Comparison of ENCODE assay signal across 3 cellular contexts in genomic region chr2:21850367-21850766, GRCh38.
DNase-seq lines count a peak whose midpoint lies in the region; ATAC-seq, FAIRE-seq and TF ChIP-seq lines count a peak whose summit lies in the region.
"Not testable (repeated sequence)": the region's sequence is repeated elsewhere in the genome, so short reads cannot be mapped to it uniquely, and the experiment has no call there.

No MANE protein-coding gene starts in this region.

- not testable (repeated sequence) for H3K36me3 ChIP-seq in HepG2 (replicated peaks in 1 of 2; ENCODE audit: control insufficient read depth in 1 of 2, insufficient read depth in 2 of 2, low read length in 2 of 2)

- POLR2A ChIA-PET in HepG2 (lab: Yijun Ruan, JAX) = not testable (repeated sequence)

- H3K79me2 ChIP-seq in HepG2 (ENCODE audit: insufficient read depth, low read length) = not testable (repeated sequence)

- TF ChIP-seq POLR2A in HepG2 (IDR thresholded peaks at IDR 0.05; ENCODE audit: insufficient read depth in 1 of 2, low read depth in 2 of 2, low read length in 2 of 2) = not testable (repeated sequence)

- peak overlapping the region; percentile 16 for H3K27ac Mint-ChIP-seq in stimulated activated naive B cell treated with anti-CD40 and anti-IgM and Interleukin-4, amounts not matched to agents 10 μg/mL and 1 μg/mL and 100 μg/mL, for 72 hours

- FAIRE-seq in HepG2 (lab: Jason Lieb, UNC) = not testable (repeated sequence)

- not testable (repeated sequence) for ATAC-seq in HepG2; stimulated activated naive B cell treated with anti-CD40 and anti-IgM and Interleukin-4, amounts not matched to agents 10 μg/mL and 1 μg/mL and 100 μg/mL, for 72 hours (replicated peaks)

- not testable (repeated sequence) for TF ChIP-seq RAD21 in HepG2 (CRISPR knock-in tag; IDR thresholded peaks at IDR 0.05)

- H3K9me3 Mint-ChIP-seq in stimulated activated naive B cell treated with anti-CD40 and anti-IgM and Interleukin-4, amounts not matched to agents 10 μg/mL and 1 μg/mL and 100 μg/mL, for 72 hours = not testable (repeated sequence)

- under 1% methylated on average over 7 of the region's 7 CpGs for WGBS in HepG2 (ENCODE audit: low lambda C conversion rate)

- H4K20me1 ChIP-seq in HepG2 (ENCODE audit: insufficient read depth, low read length) = not testable (repeated sequence)

- H3K4me3 ChIP-seq in HepG2 (replicated peaks in 1 of 3; ENCODE audit: insufficient read depth in 1 of 3, low read depth in 2 of 3, low read length in 3 of 3) = not testable (repeated sequence)

- not testable (repeated sequence) for H3K27me3 ChIP-seq in HepG2 (ENCODE audit: control insufficient read depth in 1 of 2, insufficient read depth in 2 of 2, low read length in 2 of 2)

- not testable (repeated sequence) for TF ChIP-seq EP300 in HepG2 (IDR thresholded peaks at IDR 0.05; ENCODE audit: low read depth in 2 of 2, low read length in 2 of 2); HepG2 (CRISPR knock-in tag; IDR thresholded peaks at IDR 0.05; ENCODE audit: borderline replicate concordance)

- in situ Hi-C loops in HepG2 (cut with HindIII; ENCODE audit: extremely low pct_ligation_motif_present, low pct_unique_long_range_greater_than_20kb) = not testable (repeated sequence)

- CTCF ChIA-PET in HepG2 (lab: Yijun Ruan, JAX; ENCODE audit: low intra/inter-chr PET ratio, low total read pairs) = not testable (repeated sequence)

- not testable (repeated sequence) for H3K9me3 ChIP-seq in HepG2 (ENCODE audit: low read length)

- not testable (repeated sequence) for H2AFZ ChIP-seq in HepG2 (ENCODE audit: low read length)

- not testable (repeated sequence) for H3K27ac ChIP-seq in HepG2 (ENCODE audit: extremely low read length, insufficient read depth, low read length)

- not testable (repeated sequence) for H3K27me3 Mint-ChIP-seq in stimulated activated naive B cell treated with anti-CD40 and anti-IgM and Interleukin-4, amounts not matched to agents 10 μg/mL and 1 μg/mL and 100 μg/mL, for 72 hours

- H3K9ac ChIP-seq in HepG2 (ENCODE audit: insufficient read depth, low read depth, low read length) = not testable (repeated sequence)

- H3K4me2 ChIP-seq in HepG2 (ENCODE audit: low read depth, low read length) = not testable (repeated sequence)

- H3K4me1 Mint-ChIP-seq in stimulated activated naive B cell treated with anti-CD40 and anti-IgM and Interleukin-4, amounts not matched to agents 10 μg/mL and 1 μg/mL and 100 μg/mL, for 72 hours = not testable (repeated sequence)

- not testable (repeated sequence) for H3K36me3 Mint-ChIP-seq in stimulated activated naive B cell treated with anti-CD40 and anti-IgM and Interleukin-4, amounts not matched to agents 10 μg/mL and 1 μg/mL and 100 μg/mL, for 72 hours

- BruUV-seq in HepG2 (replicated peaks; lab: Mats Ljungman, UMichigan) = not testable (repeated sequence)

- TF ChIP-seq CTCF in HepG2 (CRISPR knock-in tag; IDR thresholded peaks at IDR 0.05) = not testable (repeated sequence)

- intact Hi-C loops in HepG2 (cut with micrococcal nuclease; ENCODE audit: unreplicated experiment) = not testable (repeated sequence)

- H3K4me1 ChIP-seq in HepG2 (ENCODE audit: insufficient read depth, low read length) = not testable (repeated sequence)

- H3K4me3 Mint-ChIP-seq in stimulated activated naive B cell treated with anti-CD40 and anti-IgM and Interleukin-4, amounts not matched to agents 10 μg/mL and 1 μg/mL and 100 μg/mL, for 72 hours = not testable (repeated sequence)

- DNase-seq in left kidney (ENCODE audit: low read depth, low spot score) = peak; percentile 8
- not testable (repeated sequence) for DNase-seq in HepG2 (ENCODE audit: low spot score); stimulated activated naive B cell treated with anti-CD40 and anti-IgM and Interleukin-4, amounts not matched to agents 10 μg/mL and 1 μg/mL and 100 μg/mL, for 72 hours

TF ChIP-seq in HepG2, 621 proteins besides CTCF, POLR2A, EP300 and RAD21:
- TF ChIP-seq MNT (IDR thresholded peaks at IDR 0.05) = peak; percentile 70
